In the genomic region with DNA sequence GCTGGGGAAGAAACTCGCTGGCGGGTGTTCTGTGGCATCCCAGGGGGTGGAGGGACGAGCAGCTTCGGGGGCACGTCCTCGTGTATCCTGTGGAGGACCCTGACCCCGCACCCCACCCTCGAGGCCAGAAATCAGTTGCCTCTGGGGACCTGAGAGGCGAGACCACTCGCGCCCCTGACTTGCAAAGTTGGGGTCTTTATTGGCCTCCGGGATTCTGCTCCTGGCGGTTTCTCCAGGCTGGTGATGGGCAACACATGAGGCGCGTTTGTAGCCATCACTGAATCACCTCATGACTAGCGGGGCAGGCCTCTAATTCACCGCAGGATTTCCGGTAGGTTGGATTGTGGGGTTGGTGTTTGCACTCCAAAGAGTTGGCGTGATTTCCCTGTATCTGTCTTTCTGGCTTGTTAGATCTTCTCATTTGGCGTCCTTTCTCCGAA, we compare ENCODE assay signal across 7 cellular contexts. TPM values are rescaled to one million over a fixed set of nuclear protein-coding genes. Genes with fewer than 3 reads are reported as not detected.
A peak's percentile ranks its signal among the peaks of the same experiment; 100 is the strongest.
DNase-seq lines count a peak whose midpoint lies in the region; ATAC-seq and TF ChIP-seq lines count a peak whose summit lies in the region.
"Not testable (repeated sequence)": the region's sequence is repeated elsewhere in the genome, so short reads cannot be mapped to it uniquely, and the experiment has no call there.

No MANE protein-coding gene starts in this region.

- H3K36me3 Mint-ChIP-seq in activated CD8-positive, alpha-beta T cell treated with anti-CD3 and anti-CD28 coated beads for 36 hours (ENCODE audit: low read depth): not testable (repeated sequence)

- H3K36me3 ChIP-seq in OCI-LY3 (replicated peaks; ENCODE audit: low read depth, low read length): not testable (repeated sequence)

- H3K79me2 ChIP-seq in OCI-LY3 (ENCODE audit: low read length): peaks cover 10% of the 10 kb centered on the region

- H3K27ac ChIP-seq in OCI-LY3 (ENCODE audit: low read length) (peak overlapping the region; percentile 46), dorsolateral prefrontal cortex (peak overlapping the region in 3 of 59 donors; percentile 15 to 56 (median 38))

- not testable (repeated sequence) for TF ChIP-seq CTCF in OCI-LY3 (IDR thresholded peaks at IDR 0.05; ENCODE audit: low read depth, low read length); activated CD8-positive, alpha-beta T cell treated with anti-CD3 and anti-CD28 coated beads for 36 hours (IDR thresholded peaks at IDR 0.05); dorsolateral prefrontal cortex (IDR thresholded peaks at IDR 0.05 in 54 of 56, conservative IDR thresholded peaks at IDR 0.05 in 2 of 56; ENCODE audit: low read depth in 1 of 56, partially characterized antibody in 56 of 56)

- ATAC-seq in GM18909 (IDR thresholded peaks at IDR 0.05; ENCODE audit: poor library complexity, unreplicated experiment): peak; percentile 28
- peak; percentile 64 for ATAC-seq in HG03432 (IDR thresholded peaks at IDR 0.05; ENCODE audit: unreplicated experiment)
- ATAC-seq in activated CD8-positive, alpha-beta T cell treated with anti-CD3 and anti-CD28 coated beads for 36 hours: peak; percentile 43
- ATAC-seq in sciatic nerve: peak; percentile 91

- not testable (repeated sequence) for H4K20me1 ChIP-seq in OCI-LY3 (ENCODE audit: insufficient read depth, low read length)

- not testable (repeated sequence) for H3K9me3 ChIP-seq in OCI-LY3 (ENCODE audit: insufficient read depth, low read length)

- intact Hi-C loops in activated CD8-positive, alpha-beta T cell treated with anti-CD3 and anti-CD28 coated beads for 36 hours (cut with micrococcal nuclease); dorsolateral prefrontal cortex (cut with DNase I); sciatic nerve (cut with DNase I): not testable (repeated sequence)

- not testable (repeated sequence) for H3K4me1 ChIP-seq in OCI-LY3 (ENCODE audit: low read length)

- H3K4me2 ChIP-seq in OCI-LY3 (ENCODE audit: low read length): peak overlapping the region; percentile 84

- peak; percentile 52 for DNase-seq in activated CD8-positive, alpha-beta T cell treated with anti-CD3 and anti-CD28 coated beads for 36 hours
- DNase-seq in dorsolateral prefrontal cortex (peak in 7 of 10 donors; percentile 3 to 46 (median 28)), kidney glomerular epithelial cell (lab: John Stamatoyannopoulos, UW) (peak; percentile 8), sciatic nerve (ENCODE audit: low spot score) (peak; percentile 58)

- peak overlapping the region; percentile 77 for H3K9ac ChIP-seq in OCI-LY3 (ENCODE audit: low read length)

- CTCF ChIA-PET in activated CD8-positive, alpha-beta T cell treated with anti-CD3 and anti-CD28 coated beads for 36 hours (lab: Charles Lee): not testable (repeated sequence)

- not testable (repeated sequence) for H3K27me3 Mint-ChIP-seq in activated CD8-positive, alpha-beta T cell treated with anti-CD3 and anti-CD28 coated beads for 36 hours

- H3K27me3 ChIP-seq in OCI-LY3 (ENCODE audit: low read depth, low read length); dorsolateral prefrontal cortex: not testable (repeated sequence)

- not testable (repeated sequence) for H3K4me1 Mint-ChIP-seq in activated CD8-positive, alpha-beta T cell treated with anti-CD3 and anti-CD28 coated beads for 36 hours (ENCODE audit: low read depth)

- POLR2A ChIA-PET in activated CD8-positive, alpha-beta T cell treated with anti-CD3 and anti-CD28 coated beads for 36 hours (lab: Charles Lee): not testable (repeated sequence)

- peak overlapping the region; percentile 54; the same call in 1 of the 2 replicates for H2AFZ ChIP-seq in OCI-LY3 (ENCODE audit: low read depth, low read length)

- peak overlapping the region; percentile 82 for H3K4me3 Mint-ChIP-seq in activated CD8-positive, alpha-beta T cell treated with anti-CD3 and anti-CD28 coated beads for 36 hours

- H3K27ac Mint-ChIP-seq in activated CD8-positive, alpha-beta T cell treated with anti-CD3 and anti-CD28 coated beads for 36 hours: peak overlapping the region; percentile 71

- H3K4me3 ChIP-seq in OCI-LY3 (ENCODE audit: low read length): peak overlapping the region; percentile 89
- peak overlapping the region in 58 of 59 donors; percentile 30 to 72 (median 55) for H3K4me3 ChIP-seq in dorsolateral prefrontal cortex

- not testable (repeated sequence) for H3K9me3 Mint-ChIP-seq in activated CD8-positive, alpha-beta T cell treated with anti-CD3 and anti-CD28 coated beads for 36 hours

RNA-seq across cellular contexts. Expression of gene NBPF8, which starts 0.7 kb away (rescaled TPM):
- total RNA-seq in activated CD8-positive, alpha-beta T cell treated with anti-CD3 and anti-CD28 coated beads for 36 hours: 10 to 100 TPM; 20.8 to 21.1 TPM
- total RNA-seq in dorsolateral prefrontal cortex: 10 to 100 TPM in 19 of 120 experiments, 1 to 10 TPM in 101; 2.6 to 15.3 (median 8.0) TPM
- 17.5 TPM for total RNA-seq in sciatic nerve

Comparison
In these comparisons a context has a peak if more than half of its experiments do, and no peak if none do; other contexts are left out.
1. ATAC-seq: peak in every context shown above with its lines; median percentile 91 in sciatic nerve; 64 in HG03432; 43 in activated CD8-positive, alpha-beta T cell treated with anti-CD3 and anti-CD28 coated beads for 36 hours; 28 in GM18909.
2. DNase-seq: peak in every context shown above with its lines; median percentile 58 in sciatic nerve; 52 in activated CD8-positive, alpha-beta T cell treated with anti-CD3 and anti-CD28 coated beads for 36 hours; 28 in dorsolateral prefrontal cortex; 8 in kidney glomerular epithelial cell.